19 cellular contexts compared by ENCODE assay signal in the genomic region with DNA sequence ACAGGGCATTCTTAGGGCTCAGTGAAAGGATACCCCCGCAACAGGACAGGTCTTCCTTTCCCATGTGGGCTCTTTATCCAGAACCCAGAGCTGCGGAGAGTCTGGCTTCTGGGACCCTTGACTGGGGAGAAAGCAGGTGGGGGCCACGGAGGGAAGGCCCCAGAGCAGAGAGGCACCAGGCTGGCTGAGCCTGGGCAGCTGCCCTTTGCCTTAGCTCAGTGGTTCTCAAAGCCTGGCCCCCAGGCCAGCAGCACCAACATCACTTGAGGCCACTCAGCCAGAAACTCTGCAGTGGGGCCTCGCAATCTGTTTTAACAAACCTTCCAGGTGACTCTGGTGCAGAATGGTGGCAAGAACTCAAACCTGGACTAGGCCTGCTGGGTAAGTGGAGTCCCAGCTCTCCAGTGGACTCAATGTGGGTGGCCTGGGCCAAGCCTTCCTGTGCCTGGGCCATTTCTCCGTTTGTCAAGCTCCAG. TPM values are rescaled to one million over a fixed set of nuclear protein-coding genes. Genes with fewer than 3 reads are reported as not detected.
A peak's percentile ranks its signal among the peaks of the same experiment; 100 is the strongest.
DNase-seq lines count a peak whose midpoint lies in the region; ATAC-seq and TF ChIP-seq lines count a peak whose summit lies in the region.
"Had no signal": no experiment of that assay in that cellular context is flagged by ENCODE, and none has a peak within 500 bp of the region (broad histone marks: within the 10 kb centered on the region; RNA-seq: fewer than 3 reads in every experiment).

No MANE protein-coding gene starts in this region.

- H3K9me3 Mint-ChIP-seq in WTC11 (no peaks in the 10 kb centered on the region), memory B cell (no peaks in the 10 kb centered on the region)
- H3K9me3 Mint-ChIP-seq: activated naive CD4-positive, alpha-beta T cell treated with anti-CD3 and anti-CD28 coated beads, Interleukin-2, amount 50 U/mL, for 24 hours; T-helper 1 cell treated with Interleukin-12 subunit alpha and Interleukin-12 subunit beta and Interleukin-4 antibody, amounts not matched to agents 30 μg/mL and 1 μg/mL, for 36 hours had no signal

- H3K9ac ChIP-seq in skeletal muscle tissue (ENCODE audit: low read depth in 1 of 3, low read length in 3 of 3), result no peak overlapping the region

- CTCF ChIA-PET in WTC11 (lab: Charles Lee), result interaction anchor here (1.0 to 6.9 kb wide), 3 partner anchors 23 to 56 kb away, joined by 3 to 57 read pairs (median 4); no protein-coding TSS in a partner anchor

- peak overlapping the region; percentile 32 for H3K27ac ChIP-seq in C4-2B
- peak overlapping the region; percentile 52 for H3K27ac ChIP-seq in skeletal muscle tissue (ENCODE audit: low read depth, low read length)

- no peaks in the 10 kb centered on the region for H3K36me3 ChIP-seq in skeletal muscle tissue (ENCODE audit: control insufficient read depth in 3 of 3, insufficient read depth in 3 of 3, low read length in 3 of 3)
- H3K36me3 ChIP-seq: gastroesophageal sphincter had no signal

- H3K27ac Mint-ChIP-seq in WTC11 (no peak overlapping the region), memory B cell (no peak overlapping the region)
- H3K27ac Mint-ChIP-seq: activated naive CD4-positive, alpha-beta T cell treated with anti-CD3 and anti-CD28 coated beads, Interleukin-2, amount 50 U/mL, for 24 hours; T-helper 1 cell treated with Interleukin-12 subunit alpha and Interleukin-12 subunit beta and Interleukin-4 antibody, amounts not matched to agents 30 μg/mL and 1 μg/mL, for 36 hours had no signal

- ATAC-seq in WTC11 (no peak), memory B cell (ENCODE audit: low read depth) (no peak), GM19397 (IDR thresholded peaks at IDR 0.05; ENCODE audit: unreplicated experiment) (no peak), GM19463 (IDR thresholded peaks at IDR 0.05; ENCODE audit: unreplicated experiment) (no peak), HG03159 (IDR thresholded peaks at IDR 0.05; ENCODE audit: unreplicated experiment) (no peak)
- ATAC-seq: activated CD4-positive, CD25-positive, alpha-beta regulatory T cell treated with anti-CD3 and anti-CD28 coated beads, Interleukin-2, amount 50 U/mL, for 24 hours; mucosa of descending colon had no signal

- H3K27me3 ChIP-seq in skeletal muscle tissue (ENCODE audit: control insufficient read depth in 3 of 3, insufficient read depth in 3 of 3, low read length in 3 of 3), result peaks cover 0 to 2% (median 0%) of the 10 kb centered on the region in 3 donors
- H3K27me3 ChIP-seq: gastroesophageal sphincter had no signal

- POLR2A ChIA-PET in WTC11 (lab: Charles Lee), result no interaction called here

- H3K36me3 Mint-ChIP-seq in WTC11, result no peaks in the 10 kb centered on the region
- no peaks in the 10 kb centered on the region for H3K36me3 Mint-ChIP-seq in memory B cell
- H3K36me3 Mint-ChIP-seq: activated naive CD4-positive, alpha-beta T cell treated with anti-CD3 and anti-CD28 coated beads, Interleukin-2, amount 50 U/mL, for 24 hours had no signal

- no peak overlapping the region for H3K4me3 ChIP-seq in skeletal muscle tissue (ENCODE audit: low read length in 3 of 3)
- H3K4me3 ChIP-seq: gastroesophageal sphincter, mucosa of descending colon had no signal

- DNase-seq in WTC11 (ENCODE audit: low spot score) (no peak), memory B cell (ENCODE audit: low spot score in 2 of 2) (no peak), dermis blood vessel endothelial cell (no peak)
- DNase-seq: AML-193, caudate nucleus, IMR-90, mucosa of descending colon, NCI-H1105, NCI-H2171 treated with DMSO at 0.1 percent for 48 hours had no signal

- H3K9me3 ChIP-seq in skeletal muscle tissue (ENCODE audit: control insufficient read depth in 3 of 3, low read length in 3 of 3), result no peaks in the 10 kb centered on the region
- H3K9me3 ChIP-seq: gastroesophageal sphincter, mucosa of descending colon had no signal

- peaks cover 6 to 15% (median 14%) of the 10 kb centered on the region in 3 donors for H3K4me1 ChIP-seq in skeletal muscle tissue (ENCODE audit: control insufficient read depth in 3 of 3, insufficient read depth in 3 of 3, low read length in 3 of 3)

- H3K27me3 Mint-ChIP-seq in WTC11 (ENCODE audit: low read depth), result peaks cover 28% of the 10 kb centered on the region
- peaks cover 37% of the 10 kb centered on the region for H3K27me3 Mint-ChIP-seq in memory B cell

- H3K4me1 Mint-ChIP-seq in WTC11 (peaks cover 68% of the 10 kb centered on the region), memory B cell (peaks cover 7% of the 10 kb centered on the region)

- no peak for TF ChIP-seq CTCF in C4-2B (conservative IDR thresholded peaks at IDR 0.05)
- TF ChIP-seq CTCF in WTC11 (IDR thresholded peaks at IDR 0.05), result no peak

- peak overlapping the region; percentile 71; the same call in 1 of the 2 replicates for H3K4me3 Mint-ChIP-seq in WTC11
- H3K4me3 Mint-ChIP-seq in memory B cell, result peak overlapping the region; percentile 50
- H3K4me3 Mint-ChIP-seq: activated naive CD4-positive, alpha-beta T cell treated with anti-CD3 and anti-CD28 coated beads, Interleukin-2, amount 50 U/mL, for 24 hours; T-helper 1 cell treated with Interleukin-12 subunit alpha and Interleukin-12 subunit beta and Interleukin-4 antibody, amounts not matched to agents 30 μg/mL and 1 μg/mL, for 36 hours had no signal

TF ChIP-seq in WTC11, 78 proteins besides CTCF, POLR2A, EP300 and RAD21 (continues in another document):
- TF ChIP-seq HMGA2 (CRISPR knock-in tag; IDR thresholded peaks at IDR 0.05) (no peak), ETV6 (CRISPR knock-in tag; IDR thresholded peaks at IDR 0.05) (no peak), ZNF416 (CRISPR knock-in tag; IDR thresholded peaks at IDR 0.05) (no peak), ZNF423 (CRISPR knock-in tag; IDR thresholded peaks at IDR 0.05) (no peak), OVOL2 (CRISPR knock-in tag; IDR thresholded peaks at IDR 0.05; ENCODE audit: borderline replicate concordance) (no peak), CREM (CRISPR knock-in tag; IDR thresholded peaks at IDR 0.05) (no peak), ZNF671 (CRISPR knock-in tag; IDR thresholded peaks at IDR 0.05) (no peak)
- TF ChIP-seq, protein P1, sequence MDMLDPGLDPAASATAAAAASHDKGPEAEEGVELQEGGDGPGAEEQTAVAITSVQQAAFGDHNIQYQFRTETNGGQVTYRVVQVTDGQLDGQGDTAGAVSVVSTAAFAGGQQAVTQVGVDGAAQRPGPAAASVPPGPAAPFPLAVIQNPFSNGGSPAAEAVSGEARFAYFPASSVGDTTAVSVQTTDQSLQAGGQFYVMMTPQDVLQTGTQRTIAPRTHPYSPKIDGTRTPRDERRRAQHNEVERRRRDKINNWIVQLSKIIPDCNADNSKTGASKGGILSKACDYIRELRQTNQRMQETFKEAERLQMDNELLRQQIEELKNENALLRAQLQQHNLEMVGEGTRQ (CRISPR knock-in tag; IDR thresholded peaks at IDR 0.05), result no peak
- TF ChIP-seq, protein P2, sequence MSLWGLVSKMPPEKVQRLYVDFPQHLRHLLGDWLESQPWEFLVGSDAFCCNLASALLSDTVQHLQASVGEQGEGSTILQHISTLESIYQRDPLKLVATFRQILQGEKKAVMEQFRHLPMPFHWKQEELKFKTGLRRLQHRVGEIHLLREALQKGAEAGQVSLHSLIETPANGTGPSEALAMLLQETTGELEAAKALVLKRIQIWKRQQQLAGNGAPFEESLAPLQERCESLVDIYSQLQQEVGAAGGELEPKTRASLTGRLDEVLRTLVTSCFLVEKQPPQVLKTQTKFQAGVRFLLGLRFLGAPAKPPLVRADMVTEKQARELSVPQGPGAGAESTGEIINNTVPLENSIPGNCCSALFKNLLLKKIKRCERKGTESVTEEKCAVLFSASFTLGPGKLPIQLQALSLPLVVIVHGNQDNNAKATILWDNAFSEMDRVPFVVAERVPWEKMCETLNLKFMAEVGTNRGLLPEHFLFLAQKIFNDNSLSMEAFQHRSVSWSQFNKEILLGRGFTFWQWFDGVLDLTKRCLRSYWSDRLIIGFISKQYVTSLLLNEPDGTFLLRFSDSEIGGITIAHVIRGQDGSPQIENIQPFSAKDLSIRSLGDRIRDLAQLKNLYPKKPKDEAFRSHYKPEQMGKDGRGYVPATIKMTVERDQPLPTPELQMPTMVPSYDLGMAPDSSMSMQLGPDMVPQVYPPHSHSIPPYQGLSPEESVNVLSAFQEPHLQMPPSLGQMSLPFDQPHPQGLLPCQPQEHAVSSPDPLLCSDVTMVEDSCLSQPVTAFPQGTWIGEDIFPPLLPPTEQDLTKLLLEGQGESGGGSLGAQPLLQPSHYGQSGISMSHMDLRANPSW (CRISPR knock-in tag; conservative IDR thresholded peaks at IDR 0.05; ENCODE audit: low read depth), result no peak
- TF ChIP-seq, protein P3, sequence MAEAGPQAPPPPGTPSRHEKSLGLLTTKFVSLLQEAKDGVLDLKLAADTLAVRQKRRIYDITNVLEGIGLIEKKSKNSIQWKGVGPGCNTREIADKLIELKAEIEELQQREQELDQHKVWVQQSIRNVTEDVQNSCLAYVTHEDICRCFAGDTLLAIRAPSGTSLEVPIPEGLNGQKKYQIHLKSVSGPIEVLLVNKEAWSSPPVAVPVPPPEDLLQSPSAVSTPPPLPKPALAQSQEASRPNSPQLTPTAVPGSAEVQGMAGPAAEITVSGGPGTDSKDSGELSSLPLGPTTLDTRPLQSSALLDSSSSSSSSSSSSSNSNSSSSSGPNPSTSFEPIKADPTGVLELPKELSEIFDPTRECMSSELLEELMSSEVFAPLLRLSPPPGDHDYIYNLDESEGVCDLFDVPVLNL (CRISPR knock-in tag; IDR thresholded peaks at IDR 0.05; ENCODE audit: borderline replicate concordance, low read depth), result no peak
- TF ChIP-seq, protein P4, sequence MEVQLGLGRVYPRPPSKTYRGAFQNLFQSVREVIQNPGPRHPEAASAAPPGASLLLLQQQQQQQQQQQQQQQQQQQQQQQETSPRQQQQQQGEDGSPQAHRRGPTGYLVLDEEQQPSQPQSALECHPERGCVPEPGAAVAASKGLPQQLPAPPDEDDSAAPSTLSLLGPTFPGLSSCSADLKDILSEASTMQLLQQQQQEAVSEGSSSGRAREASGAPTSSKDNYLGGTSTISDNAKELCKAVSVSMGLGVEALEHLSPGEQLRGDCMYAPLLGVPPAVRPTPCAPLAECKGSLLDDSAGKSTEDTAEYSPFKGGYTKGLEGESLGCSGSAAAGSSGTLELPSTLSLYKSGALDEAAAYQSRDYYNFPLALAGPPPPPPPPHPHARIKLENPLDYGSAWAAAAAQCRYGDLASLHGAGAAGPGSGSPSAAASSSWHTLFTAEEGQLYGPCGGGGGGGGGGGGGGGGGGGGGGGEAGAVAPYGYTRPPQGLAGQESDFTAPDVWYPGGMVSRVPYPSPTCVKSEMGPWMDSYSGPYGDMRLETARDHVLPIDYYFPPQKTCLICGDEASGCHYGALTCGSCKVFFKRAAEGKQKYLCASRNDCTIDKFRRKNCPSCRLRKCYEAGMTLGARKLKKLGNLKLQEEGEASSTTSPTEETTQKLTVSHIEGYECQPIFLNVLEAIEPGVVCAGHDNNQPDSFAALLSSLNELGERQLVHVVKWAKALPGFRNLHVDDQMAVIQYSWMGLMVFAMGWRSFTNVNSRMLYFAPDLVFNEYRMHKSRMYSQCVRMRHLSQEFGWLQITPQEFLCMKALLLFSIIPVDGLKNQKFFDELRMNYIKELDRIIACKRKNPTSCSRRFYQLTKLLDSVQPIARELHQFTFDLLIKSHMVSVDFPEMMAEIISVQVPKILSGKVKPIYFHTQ (CRISPR knock-in tag; IDR thresholded peaks at IDR 0.05), result no peak

RNA-seq across cellular contexts. Expression of a gene that starts 1.6 kb away (rescaled TPM):
- total RNA-seq in WTC11 (2021) (7.6 to 9.6 TPM (median 8.5 TPM) in 3 replicates), skeletal muscle tissue (2.1 TPM), dermis blood vessel endothelial cell (0.05 and 0.51 TPM in 2 replicates)
- total RNA-seq: temporal lobe had no signal
